Comparison of ENCODE assay signal across 30 cellular contexts in genomic region chrX:11698747-11699146, GRCh38. TPM values are rescaled to one million over a fixed set of nuclear protein-coding genes. Genes with fewer than 3 reads are reported as not detected.
DNase-seq lines count a peak whose midpoint lies in the region; ATAC-seq and TF ChIP-seq lines count a peak whose summit lies in the region.
"Had no signal": no experiment of that assay in that cellular context is flagged by ENCODE, and none has a peak within 500 bp of the region (broad histone marks: within the 10 kb centered on the region; RNA-seq: fewer than 3 reads in every experiment).

No MANE protein-coding gene starts in this region.

- BruUV-seq in PC-9 (replicated peaks; lab: Mats Ljungman, UMichigan) (no TSS peak), PC-3 (replicated peaks; lab: Mats Ljungman, UMichigan) (no TSS peak)

- no peak overlapping the region for H2AFZ ChIP-seq in hepatocyte
- H2AFZ ChIP-seq in PC-9, result no peak overlapping the region
- H2AFZ ChIP-seq in PC-3 (ENCODE audit: low read length), result no peak overlapping the region

- no peaks in the 10 kb centered on the region for H3K27me3 ChIP-seq in right atrium auricular region
- H3K27me3 ChIP-seq in hepatocyte, result no peaks in the 10 kb centered on the region
- no peaks in the 10 kb centered on the region for H3K27me3 ChIP-seq in vagina
- H3K27me3 ChIP-seq in PC-9 (ENCODE audit: insufficient read depth, low read depth), result no peaks in the 10 kb centered on the region
- no peaks in the 10 kb centered on the region for H3K27me3 ChIP-seq in PC-3 (ENCODE audit: low read length)

- no peak for DNase-seq in Right ventricle myocardium superior
- DNase-seq in right atrium auricular region (ENCODE audit: low spot score), result no peak
- DNase-seq in fibroblast of villous mesenchyme (ENCODE audit: low read depth), result peak; percentile 9
- no peak for DNase-seq in hepatocyte (ENCODE audit: low spot score)
- DNase-seq in vagina (ENCODE audit: extremely low spot score in 2 of 2), result no peak
- no peak for DNase-seq in activated CD4-positive, alpha-beta T cell treated with anti-CD3 and anti-CD28 coated beads for 48 hours
- no peak for DNase-seq in PC-9
- no peak for DNase-seq in PC-3
- DNase-seq: AML-193; Caco-2; CD4-positive, alpha-beta T cell; DMS 273 treated with DMSO at 0.1 percent for 48 hours; DMS79; EL; GDM1; Kasumi-1; MV-4-11; NCI-H1105; NCI-H1436 treated with DMSO at 0.1 percent for 48 hours; NCI-H187 treated with DMSO at 0.1 percent for 48 hours; NCI-H2171 treated with DMSO at 0.1 percent for 48 hours; NCI-H345; NCI-H510A treated with DMSO at 0.1 percent for 48 hours; NCI-H774; RPMI8226; SHP77 treated with DMSO at 0.1 percent for 48 hours had no signal

- no peak overlapping the region for H3K9ac ChIP-seq in PC-3 (ENCODE audit: low read length)
- H3K9ac ChIP-seq: BLaER1 treated with 17β-estradiol and CSF1 and Interleukin-3, amounts not matched to agents 10 nM and 100 nM had no signal

- H3K27ac ChIP-seq in right atrium auricular region (no peak overlapping the region), hepatocyte (peak overlapping the region; percentile 31), vagina (peak overlapping the region; percentile 33), PC-9 (no peak overlapping the region), PC-3 (ENCODE audit: low read length) (no peak overlapping the region)
- H3K27ac ChIP-seq: BLaER1 treated with 17β-estradiol and CSF1 and Interleukin-3, amounts not matched to agents 10 nM and 100 nM had no signal

- WGBS in hepatocyte (ENCODE audit: low lambda C conversion rate, missing lambda C conversion rate), result 71% methylated on average over 5 of the region's 5 CpGs

- POLR2A ChIA-PET in PC-9 (lab: Charles Lee; ENCODE audit: unreplicated experiment) (no interaction called here), PC-3 (lab: Charles Lee; ENCODE audit: unreplicated experiment) (no interaction called here)

- no peaks in the 10 kb centered on the region for H3K9me3 ChIP-seq in right atrium auricular region
- H3K9me3 ChIP-seq in hepatocyte (ENCODE audit: low read depth), result no peaks in the 10 kb centered on the region
- H3K9me3 ChIP-seq in vagina, result no peaks in the 10 kb centered on the region
- no peaks in the 10 kb centered on the region for H3K9me3 ChIP-seq in PC-9 (ENCODE audit: insufficient read depth, low read depth)
- H3K9me3 ChIP-seq in PC-3 (ENCODE audit: low read length), result no peaks in the 10 kb centered on the region
- H3K9me3 ChIP-seq: BLaER1 treated with 17β-estradiol and CSF1 and Interleukin-3, amounts not matched to agents 10 nM and 100 nM; Caco-2 had no signal

- no peak for TF ChIP-seq POLR2A in vagina (IDR thresholded peaks at IDR 0.05)

- ATAC-seq in Right ventricle myocardium superior (ENCODE audit: poor library complexity) (peak; percentile 51), PC-3 (no peak)
- ATAC-seq: GM12878, HCT116, K562 had no signal

- H3F3A ChIP-seq in PC-9 (ENCODE audit: insufficient read depth, low read depth), result no peaks in the 10 kb centered on the region
- no peaks in the 10 kb centered on the region for H3F3A ChIP-seq in PC-3 (ENCODE audit: low read length, unreplicated experiment)

- CTCF ChIA-PET in PC-9 (lab: Charles Lee), result no interaction called here
- CTCF ChIA-PET in PC-3 (lab: Charles Lee), result no interaction called here

- H3K9me2 ChIP-seq in hepatocyte (replicated peaks; ENCODE audit: insufficient read depth), result no peaks in the 10 kb centered on the region
- no peaks in the 10 kb centered on the region for H3K9me2 ChIP-seq in PC-9 (ENCODE audit: insufficient read depth)
- H3K9me2 ChIP-seq in PC-3 (replicated peaks; ENCODE audit: low read length), result no peaks in the 10 kb centered on the region

- H3K4me1 ChIP-seq in right atrium auricular region (no peaks in the 10 kb centered on the region), hepatocyte (ENCODE audit: insufficient read depth) (no peaks in the 10 kb centered on the region), vagina (no peaks in the 10 kb centered on the region), PC-9 (replicated peaks; ENCODE audit: insufficient read depth) (no peaks in the 10 kb centered on the region), PC-3 (ENCODE audit: insufficient read depth, low read length) (no peaks in the 10 kb centered on the region)
- H3K4me1 ChIP-seq: BLaER1 treated with 17β-estradiol and CSF1 and Interleukin-3, amounts not matched to agents 10 nM and 100 nM; Caco-2 had no signal

- no peaks in the 10 kb centered on the region for H4K20me1 ChIP-seq in hepatocyte (ENCODE audit: insufficient read depth, poor library complexity, severe bottlenecking)
- no peaks in the 10 kb centered on the region for H4K20me1 ChIP-seq in PC-9 (ENCODE audit: insufficient read depth)
- no peaks in the 10 kb centered on the region for H4K20me1 ChIP-seq in PC-3 (ENCODE audit: low read length)

- TF ChIP-seq CTCF in right atrium auricular region (IDR thresholded peaks at IDR 0.05) (no peak), fibroblast of villous mesenchyme (IDR thresholded peaks at IDR 0.05; ENCODE audit: insufficient read depth, low read depth, low read length) (no peak), hepatocyte (IDR thresholded peaks at IDR 0.05; ENCODE audit: poor library complexity) (no peak), vagina (IDR thresholded peaks at IDR 0.05) (no peak), PC-9 (conservative IDR thresholded peaks at IDR 0.05) (no peak), PC-3 (conservative IDR thresholded peaks at IDR 0.05; ENCODE audit: low read depth, low read length) (no peak)

- intact Hi-C loops in Right ventricle myocardium superior (cut with DNase I), result no loop called here
- intact Hi-C loops in vagina (cut with DNase I), result no loop called here
- intact Hi-C loops in PC-9 (cut with micrococcal nuclease; ENCODE audit: unreplicated experiment), result no loop called here
- intact Hi-C loops in PC-3 (cut with micrococcal nuclease), result no loop called here

- no peak overlapping the region for H3K4me3 ChIP-seq in right atrium auricular region
- H3K4me3 ChIP-seq in fibroblast of villous mesenchyme (ENCODE audit: low read depth, low read length), result no peak overlapping the region
- H3K4me3 ChIP-seq in hepatocyte, result no peak overlapping the region
- H3K4me3 ChIP-seq in vagina, result no peak overlapping the region
- H3K4me3 ChIP-seq in PC-9, result no peak overlapping the region
- no peak overlapping the region for H3K4me3 ChIP-seq in PC-3 (ENCODE audit: low read length)
- H3K4me3 ChIP-seq: BLaER1 treated with 17β-estradiol and CSF1 and Interleukin-3, amounts not matched to agents 10 nM and 100 nM; GM12878; K562 had no signal

- H3K4me2 ChIP-seq in hepatocyte, result no peak overlapping the region
- no peak overlapping the region for H3K4me2 ChIP-seq in PC-9
- no peak overlapping the region for H3K4me2 ChIP-seq in PC-3 (ENCODE audit: low read length)
- H3K4me2 ChIP-seq: BLaER1 treated with 17β-estradiol and CSF1 and Interleukin-3, amounts not matched to agents 10 nM and 100 nM had no signal

- H3K36me3 ChIP-seq in right atrium auricular region (no peaks in the 10 kb centered on the region), hepatocyte (replicated peaks; ENCODE audit: insufficient read depth, low read depth) (no peaks in the 10 kb centered on the region), vagina (no peaks in the 10 kb centered on the region), PC-9 (ENCODE audit: low read depth) (no peaks in the 10 kb centered on the region), PC-3 (ENCODE audit: low read depth, low read length) (no peaks in the 10 kb centered on the region)
- H3K36me3 ChIP-seq: BLaER1 treated with 17β-estradiol and CSF1 and Interleukin-3, amounts not matched to agents 10 nM and 100 nM had no signal

- H3K79me2 ChIP-seq in hepatocyte, result no peaks in the 10 kb centered on the region
- H3K79me2 ChIP-seq in PC-9 (ENCODE audit: low read depth), result no peaks in the 10 kb centered on the region
- H3K79me2 ChIP-seq in PC-3 (ENCODE audit: low read length), result no peaks in the 10 kb centered on the region

RNA-seq across cellular contexts. Expression of gene ARHGAP6, which starts 33.0 kb away (rescaled TPM):
- 2.7 TPM for total RNA-seq in Right ventricle myocardium superior
- 1 to 10 TPM; 5.1 to 9.4 TPM for total RNA-seq in right atrium auricular region
- total RNA-seq in fibroblast of villous mesenchyme, result 1.7 and 1.9 TPM in 2 replicates
- total RNA-seq in hepatocyte, result 6.9 and 7.9 TPM in 2 replicates
- polyA plus RNA-seq in hepatocyte, result 4.9 and 6.4 TPM in 2 replicates
- 15.7 TPM for total RNA-seq in vagina
- not detected in 2 replicates for total RNA-seq in PC-9 (2021)
- 2.1 and 2.8 TPM in 2 replicates for total RNA-seq in PC-3 (2014; rRNA removed)
- total RNA-seq: CD4-positive, alpha-beta T cell had no signal

RNA-seq across cellular contexts. Expression of gene MSL3, which starts 59.3 kb away (rescaled TPM):
- 15.1 TPM for total RNA-seq in Right ventricle myocardium superior
- 10 to 100 TPM; 11.4 to 13.2 TPM for total RNA-seq in right atrium auricular region
- 23.8 and 32.8 TPM in 2 replicates for total RNA-seq in fibroblast of villous mesenchyme
- 17.4 and 17.8 TPM in 2 replicates for total RNA-seq in hepatocyte
- 13.3 and 19.7 TPM in 2 replicates for polyA plus RNA-seq in hepatocyte
- total RNA-seq in vagina, result 25.5 TPM
- total RNA-seq in PC-9 (2021), result 39.3 and 42.6 TPM in 2 replicates
- total RNA-seq in PC-3 (2014; rRNA removed), result 28.6 and 30.3 TPM in 2 replicates

Comparison
In these comparisons a context has a peak if more than half of its experiments do, and no peak if none do; other contexts are left out.
1. H3K27ac ChIP-seq: peak in hepatocyte (single experiment) and vagina (single experiment); none in right atrium auricular region (0 of 2), PC-9 (single experiment) and PC-3 (single experiment).